In the genomic region with DNA sequence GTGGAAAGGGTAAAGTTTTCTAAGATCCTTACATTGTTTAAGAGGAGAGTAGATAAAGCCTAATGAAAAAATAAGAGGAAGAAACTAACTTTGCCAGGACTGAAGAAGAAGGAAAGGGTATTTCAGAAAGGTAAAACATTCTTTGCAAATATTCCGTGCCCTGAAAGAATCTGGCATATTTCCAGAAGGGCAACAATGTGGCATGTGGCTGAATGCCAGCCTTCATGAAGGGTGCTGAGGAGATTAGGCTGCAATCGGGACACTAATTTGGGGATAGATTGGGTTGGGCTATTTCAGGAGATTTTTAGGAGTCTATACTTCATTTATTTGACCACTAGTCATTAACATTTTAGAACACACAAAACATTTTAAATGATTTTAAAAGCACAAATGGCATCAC, we compare ENCODE assay signal across 24 cellular contexts. TPM values are rescaled to one million over a fixed set of nuclear protein-coding genes. Genes with fewer than 3 reads are reported as not detected.
"Had no signal": no experiment of that assay in that cellular context is flagged by ENCODE, and none has a peak within 500 bp of the region (broad histone marks: within the 10 kb centered on the region; RNA-seq: fewer than 3 reads in every experiment).

No MANE protein-coding gene starts in this region.

- H3K4me3 Mint-ChIP-seq: IgD-negative memory B cell; T-cell; T-helper 1 cell treated with Interleukin-12 subunit alpha and Interleukin-12 subunit beta and Interleukin-4 antibody, amounts not matched to agents 30 μg/mL and 1 μg/mL, for 36 hours had no signal

- H3K27ac Mint-ChIP-seq: IgD-negative memory B cell; T-cell; T-helper 1 cell treated with Interleukin-12 subunit alpha and Interleukin-12 subunit beta and Interleukin-4 antibody, amounts not matched to agents 30 μg/mL and 1 μg/mL, for 36 hours had no signal

- H3K27me3 Mint-ChIP-seq: IgD-negative memory B cell, T-cell had no signal

- DNase-seq: KBM-7; MV-4-11; NCI-H1048; NCI-H1436; NCI-H187; NCI-H2029; NCI-H2081 treated with DMSO at 0.1 percent for 48 hours; NCI-H345; NCI-H446 treated with DMSO at 0.1 percent for 48 hours; NCI-H510A treated with DMSO at 0.1 percent for 48 hours; NCI-H526; NCI-H748 treated with DMSO at 0.1 percent for 48 hours; NK-92 treated with Interleukin-12 subunit alpha and Interleukin-12 subunit beta, amount 100 ng/mL, for 24 hours; PC-3; SHP77; SK-N-SH; SW 1271; T-cell had no signal

RNA-seq across cellular contexts. Expression of a gene that starts 57.6 kb away (rescaled TPM):
- total RNA-seq: LHCN-M2, MCF 10A, OCI-LY7, PC-3, SK-MEL-5, T-cell had no signal
